ENCODE assay signal across 10 cellular contexts in the genomic region with DNA sequence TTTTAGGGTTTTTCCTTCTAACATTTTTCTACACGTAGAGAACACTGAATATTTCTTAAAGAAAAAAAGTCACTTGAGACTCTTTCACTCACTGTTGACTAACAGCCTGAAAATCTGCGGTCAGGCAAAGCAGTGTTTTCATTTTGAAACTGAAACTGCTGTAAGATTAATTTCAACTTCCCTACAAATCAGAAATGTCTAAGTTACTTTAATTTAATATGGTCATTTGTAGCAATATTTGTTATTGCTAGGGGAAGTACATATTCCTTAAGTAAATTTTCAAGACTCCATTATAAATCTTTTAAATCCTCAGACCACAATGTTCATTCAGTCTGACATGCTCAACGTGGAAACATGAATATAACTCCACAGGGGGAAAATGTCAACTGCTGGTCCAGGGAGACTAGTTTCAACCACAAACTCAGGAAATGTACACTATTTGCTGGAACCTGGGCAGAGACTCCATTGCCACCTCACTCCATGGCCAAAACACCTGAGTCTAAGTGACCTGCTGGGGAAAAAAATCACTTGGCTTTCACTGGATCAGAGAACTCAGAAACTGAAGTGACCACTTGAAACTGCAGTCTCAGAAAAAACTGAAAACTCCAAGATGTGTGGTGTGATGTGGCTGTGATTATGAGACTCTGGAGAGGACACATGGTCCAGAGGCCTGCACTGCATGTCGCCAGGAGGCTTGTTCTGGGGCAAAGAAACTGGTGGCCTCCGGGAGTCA.
DNase-seq lines count a peak whose midpoint lies in the region; ATAC-seq, FAIRE-seq and TF ChIP-seq lines count a peak whose summit lies in the region.
"Had no signal": no experiment of that assay in that cellular context is flagged by ENCODE, and none has a peak within 500 bp of the region (broad histone marks: within the 10 kb centered on the region; RNA-seq: fewer than 3 reads in every experiment).

No MANE protein-coding gene starts in this region.

- DNase-seq in A549 (ENCODE audit: low read depth in 1 of 2, low spot score in 1 of 2), result no peak
- DNase-seq in RPMI8226, result peak; percentile 74
- DNase-seq in epithelial cell of proximal tubule (ENCODE audit: low read depth), result no peak
- DNase-seq in smooth muscle cell (lab: John Stamatoyannopoulos, UW; ENCODE audit: unreplicated experiment), result no peak
- DNase-seq in islet precursor cell, result no peak
- DNase-seq in activated gamma-delta T cell (lab: John Stamatoyannopoulos, UW), result no peak

- H4K20me1 ChIP-seq in smooth muscle cell (ENCODE audit: low read depth), result peaks cover 12% of the 10 kb centered on the region

- no peak for TF ChIP-seq EP300 in A549 (IDR thresholded peaks at IDR 0.05)

- H3K4me1 ChIP-seq in A549 (no peaks in the 10 kb centered on the region), smooth muscle cell (ENCODE audit: low read depth) (no peaks in the 10 kb centered on the region)

- no peak overlapping the region for H2AFZ ChIP-seq in smooth muscle cell (ENCODE audit: low read depth)

- H3K36me3 ChIP-seq in smooth muscle cell (ENCODE audit: low read depth), result no peaks in the 10 kb centered on the region

- H3K9me3 ChIP-seq in A549, result no peaks in the 10 kb centered on the region
- H3K9me3 ChIP-seq in smooth muscle cell (replicated peaks; ENCODE audit: low read depth), result no peaks in the 10 kb centered on the region

- TF ChIP-seq CTCF in A549 (IDR thresholded peaks at IDR 0.05) (no peak), epithelial cell of proximal tubule (conservative IDR thresholded peaks at IDR 0.05; ENCODE audit: low read depth, low read length) (no peak), smooth muscle cell (IDR thresholded peaks at IDR 0.05; ENCODE audit: borderline replicate concordance, insufficient read depth, poor library complexity, severe bottlenecking) (no peak)

- H3K4me3 ChIP-seq in A549 (no peak overlapping the region), epithelial cell of proximal tubule (ENCODE audit: low read depth, low read length) (peak overlapping the region; percentile 40), smooth muscle cell (peak overlapping the region; percentile 38)

- WGBS in A549 (ENCODE audit: missing lambda C conversion rate), result 70% methylated on average over 5 of the region's 5 CpGs
- 67% methylated on average over 5 of the region's 5 CpGs for WGBS in smooth muscle cell (ENCODE audit: low lambda C conversion rate)

- H3K79me2 ChIP-seq in smooth muscle cell (ENCODE audit: low read depth), result no peaks in the 10 kb centered on the region

- FAIRE-seq in A549 (lab: Jason Lieb, UNC), result no peak
- FAIRE-seq: keratinocyte had no signal

- H3F3A ChIP-seq in smooth muscle cell (ENCODE audit: low read depth), result no peaks in the 10 kb centered on the region

- POLR2A ChIA-PET in A549 (lab: Yijun Ruan, JAX), result no interaction called here

- CTCF ChIA-PET in A549 (lab: Yijun Ruan, JAX), result interaction anchor here (0.7 to 1.3 kb wide), 2 partner anchors 20 to 120 kb away, joined by 3 read pairs; no protein-coding TSS in a partner anchor

- no peaks in the 10 kb centered on the region for H3K27me3 ChIP-seq in smooth muscle cell (ENCODE audit: low read depth)

- no peak for TF ChIP-seq POLR2A in A549 (IDR thresholded peaks at IDR 0.05; ENCODE audit: low read length)

- peak overlapping the region; percentile 27 for H3K9ac ChIP-seq in smooth muscle cell (ENCODE audit: low read depth)

- ATAC-seq in A549 (peak in 1 of 2 experiments; percentile 49; a peak in 2 of 6 replicates), GM18508 (IDR thresholded peaks at IDR 0.05; ENCODE audit: insufficient read depth, unreplicated experiment) (peak; percentile 87), HG02981 (IDR thresholded peaks at IDR 0.05; ENCODE audit: unreplicated experiment) (peak; percentile 80)
- ATAC-seq: HCT116 had no signal

- no peak for TF ChIP-seq RAD21 in A549 (conservative IDR thresholded peaks at IDR 0.05 in 1 of 2, IDR thresholded peaks at IDR 0.05 in 1 of 2)

- H3K4me2 ChIP-seq in A549, result peak overlapping the region; percentile 48; the same call in 2 of the 3 replicates
- peak overlapping the region; percentile 75 for H3K4me2 ChIP-seq in smooth muscle cell

- H3K27ac ChIP-seq in A549, result 0 out of 6 replicates have a peak overlapping the region, but pooled peaks of 1 of the 2 experiments have one; percentile 17
- peak overlapping the region; percentile 83 for H3K27ac ChIP-seq in smooth muscle cell (ENCODE audit: low read depth)

TF ChIP-seq in A549, 52 proteins besides CTCF, POLR2A, EP300 and RAD21:
- TF ChIP-seq FOSL2 (IDR thresholded peaks at IDR 0.05) (no peak), FOSL2 (CRISPR knock-in tag; IDR thresholded peaks at IDR 0.05) (no peak), HOXB5 (CRISPR knock-in tag; IDR thresholded peaks at IDR 0.05) (no peak), CBX8 (IDR thresholded peaks at IDR 0.05) (no peak), HEYL (CRISPR knock-in tag; IDR thresholded peaks at IDR 0.05) (no peak), NFE2L2 (conservative IDR thresholded peaks at IDR 0.05; ENCODE audit: low read length) (no peak), EHF (CRISPR knock-in tag; IDR thresholded peaks at IDR 0.05) (no peak), ZSCAN20 (CRISPR knock-in tag; IDR thresholded peaks at IDR 0.05) (no peak), RARB (CRISPR knock-in tag; IDR thresholded peaks at IDR 0.05) (no peak), FOSB (CRISPR knock-in tag; IDR thresholded peaks at IDR 0.05) (no peak), RFX5 (IDR thresholded peaks at IDR 0.05) (no peak)
- TF ChIP-seq, protein P1, sequence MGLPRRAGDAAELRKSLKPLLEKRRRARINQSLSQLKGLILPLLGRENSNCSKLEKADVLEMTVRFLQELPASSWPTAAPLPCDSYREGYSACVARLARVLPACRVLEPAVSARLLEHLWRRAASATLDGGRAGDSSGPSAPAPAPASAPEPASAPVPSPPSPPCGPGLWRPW (IDR thresholded peaks at IDR 0.05), result no peak
- TF ChIP-seq, protein P2, sequence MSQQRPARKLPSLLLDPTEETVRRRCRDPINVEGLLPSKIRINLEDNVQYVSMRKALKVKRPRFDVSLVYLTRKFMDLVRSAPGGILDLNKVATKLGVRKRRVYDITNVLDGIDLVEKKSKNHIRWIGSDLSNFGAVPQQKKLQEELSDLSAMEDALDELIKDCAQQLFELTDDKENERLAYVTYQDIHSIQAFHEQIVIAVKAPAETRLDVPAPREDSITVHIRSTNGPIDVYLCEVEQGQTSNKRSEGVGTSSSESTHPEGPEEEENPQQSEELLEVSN (IDR thresholded peaks at IDR 0.05; ENCODE audit: borderline replicate concordance, low read depth), result no peak
- TF ChIP-seq, protein P3, sequence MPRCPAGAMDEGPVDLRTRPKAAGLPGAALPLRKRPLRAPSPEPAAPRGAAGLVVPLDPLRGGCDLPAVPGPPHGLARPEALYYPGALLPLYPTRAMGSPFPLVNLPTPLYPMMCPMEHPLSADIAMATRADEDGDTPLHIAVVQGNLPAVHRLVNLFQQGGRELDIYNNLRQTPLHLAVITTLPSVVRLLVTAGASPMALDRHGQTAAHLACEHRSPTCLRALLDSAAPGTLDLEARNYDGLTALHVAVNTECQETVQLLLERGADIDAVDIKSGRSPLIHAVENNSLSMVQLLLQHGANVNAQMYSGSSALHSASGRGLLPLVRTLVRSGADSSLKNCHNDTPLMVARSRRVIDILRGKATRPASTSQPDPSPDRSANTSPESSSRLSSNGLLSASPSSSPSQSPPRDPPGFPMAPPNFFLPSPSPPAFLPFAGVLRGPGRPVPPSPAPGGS (IDR thresholded peaks at IDR 0.05), result no peak
TF ChIP-seq in A549: peak in this region for 0.
